In the genomic region with DNA sequence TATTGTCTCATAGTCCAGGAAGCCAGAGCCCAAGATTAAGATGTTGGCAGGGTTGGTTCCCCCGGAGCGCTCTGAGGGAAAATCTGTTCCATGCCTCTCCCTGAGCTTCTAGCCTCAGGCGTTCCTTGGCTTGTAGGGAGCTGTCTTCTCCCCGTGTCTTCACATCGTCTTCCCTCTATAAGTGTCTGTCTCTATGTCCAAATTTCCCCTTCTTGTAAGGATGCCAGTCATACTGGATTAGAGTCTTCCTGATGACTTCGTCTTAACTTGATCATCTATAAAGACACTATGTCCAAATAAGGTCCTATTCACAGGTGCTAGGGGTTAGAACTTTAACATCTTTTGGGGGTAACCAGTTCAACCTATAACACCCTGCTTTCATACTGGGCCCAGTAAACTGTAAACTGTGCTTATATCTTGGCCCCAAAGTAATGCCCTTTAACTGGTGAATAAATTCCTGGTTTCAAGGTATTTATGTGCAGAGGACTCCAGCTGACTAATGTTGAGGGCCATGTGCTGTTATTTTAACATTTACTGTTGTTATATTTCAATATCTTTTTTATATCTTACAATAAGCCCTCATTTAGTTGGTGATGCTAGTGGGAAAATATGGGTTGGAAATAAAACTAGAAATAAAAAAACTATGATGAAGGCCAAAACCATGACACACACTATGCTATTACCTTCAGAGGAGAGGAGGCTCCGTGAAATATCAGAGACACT, we compare ENCODE assay signal across 19 cellular contexts.
DNase-seq lines count a peak whose midpoint lies in the region; ATAC-seq, FAIRE-seq and TF ChIP-seq lines count a peak whose summit lies in the region.
"Had no signal": no experiment of that assay in that cellular context is flagged by ENCODE, and none has a peak within 500 bp of the region (broad histone marks: within the 10 kb centered on the region; RNA-seq: fewer than 3 reads in every experiment).

No MANE protein-coding gene starts in this region.

- no peaks in the 10 kb centered on the region for H3K79me1 ChIP-seq in IMR-90 (ENCODE audit: low read depth in 1 of 2, low read length in 2 of 2)

- H3K79me2 ChIP-seq in osteoblast (ENCODE audit: insufficient read depth, low read length), result no peaks in the 10 kb centered on the region

- H3K56ac ChIP-seq in IMR-90 (ENCODE audit: extremely low read depth, insufficient read depth, low read length), result no peak overlapping the region

- no peak overlapping the region for H3K4me2 ChIP-seq in IMR-90 (ENCODE audit: low read depth, low read length)
- peak overlapping the region; percentile 51 for H3K4me2 ChIP-seq in osteoblast (ENCODE audit: insufficient read depth, low read length)

- CTCF ChIA-PET in BJ (lab: Yijun Ruan, JAX), result interaction anchor here (1.2 kb wide), 1 partner anchor 17 kb away, joined by 3 read pairs; no protein-coding TSS in a partner anchor
- CTCF ChIA-PET in IMR-90 (lab: Yijun Ruan, JAX), result interaction anchor here (0.8 to 1.2 kb wide), 2 partner anchors 17 to 20 kb away, joined by 3 read pairs; no protein-coding TSS in a partner anchor

- H2BK20ac ChIP-seq in IMR-90 (ENCODE audit: low read depth, low read length), result peak overlapping the region; percentile 54; the same call in 1 of the 2 replicates

- peak overlapping the region; percentile 76 for H2BK5ac ChIP-seq in IMR-90 (ENCODE audit: low read depth, low read length, poor library complexity, severe bottlenecking)

- no peak for TF ChIP-seq RAD21 in IMR-90 (IDR thresholded peaks at IDR 0.05; ENCODE audit: low read length)

- no TSS peak for BruUV-seq in IMR-90 (replicated peaks; lab: Mats Ljungman, UMichigan)

- H3K27me3 ChIP-seq in BJ (ENCODE audit: control insufficient read depth, insufficient read depth, low read length) (no peaks in the 10 kb centered on the region), IMR-90 (ENCODE audit: control insufficient read depth, insufficient read depth, low read length) (no peaks in the 10 kb centered on the region), osteoblast (ENCODE audit: insufficient read depth, low read length) (no peaks in the 10 kb centered on the region)

- H4K91ac ChIP-seq in IMR-90 (ENCODE audit: insufficient read depth, low read depth, low read length), result peak overlapping the region; percentile 41; the same call in 1 of the 2 replicates

- peak overlapping the region; percentile 33; the same call in 1 of the 2 replicates for H2AK5ac ChIP-seq in IMR-90 (ENCODE audit: low read depth, low read length)

- POLR2A ChIA-PET in BJ (lab: Charles Lee), result interaction anchor here (0.6 kb wide), 2 partner anchors 49 to 694 kb away, joined by 3 to 10 read pairs; no protein-coding TSS in a partner anchor
- POLR2A ChIA-PET in IMR-90 (lab: Charles Lee; ENCODE audit: unreplicated experiment), result no interaction called here

- no peak overlapping the region for H3K9ac ChIP-seq in IMR-90 (ENCODE audit: low read depth, low read length)

- H4K5ac ChIP-seq in IMR-90 (ENCODE audit: low read depth, low read length), result no peak overlapping the region

- in situ Hi-C loops in IMR-90 (cut with MboI; ENCODE audit: low sequenced_read_pairs), result no loop called here

- H4K20me1 ChIP-seq in IMR-90 (ENCODE audit: insufficient read depth, low read length) (no peaks in the 10 kb centered on the region), osteoblast (ENCODE audit: insufficient read depth, low read length) (no peaks in the 10 kb centered on the region)

- no peaks in the 10 kb centered on the region for H3K9me3 ChIP-seq in IMR-90 (ENCODE audit: control insufficient read depth, insufficient read depth, low read length)
- H3K9me3 ChIP-seq in osteoblast (ENCODE audit: low read depth, low read length), result no peaks in the 10 kb centered on the region

- H3K27ac Mint-ChIP-seq in chondrocyte (ENCODE audit: unreplicated experiment), result peak overlapping the region; percentile 90
- H3K27ac Mint-ChIP-seq: B cell, H9 had no signal

- intact Hi-C loops in IMR-90 (cut with micrococcal nuclease), result no loop called here

- H3K4me3 ChIP-seq in BJ (ENCODE audit: low read depth, low read length), result no peak overlapping the region
- no peak overlapping the region for H3K4me3 ChIP-seq in IMR-90 (ENCODE audit: insufficient read depth, low read depth, low read length)
- peak overlapping the region; percentile 9 for H3K4me3 ChIP-seq in osteoblast (ENCODE audit: insufficient read depth, low read length)

- no peak overlapping the region for H4K8ac ChIP-seq in IMR-90 (ENCODE audit: low read depth in 2 of 2, low read length in 2 of 2)

- no peak for TF ChIP-seq POLR2A in IMR-90 (IDR thresholded peaks at IDR 0.05; ENCODE audit: low read depth, low read length)

- no peak overlapping the region for H3K23ac ChIP-seq in IMR-90 (ENCODE audit: low read depth, low read length)

- FAIRE-seq in D721Med (lab: Jason Lieb, UNC), result no peak
- FAIRE-seq: GM18507 had no signal

- H3K4me3 Mint-ChIP-seq in chondrocyte (ENCODE audit: unreplicated experiment), result no peak overlapping the region
- H3K4me3 Mint-ChIP-seq: B cell; CD4-positive, alpha-beta memory T cell; H9 had no signal

- no peaks in the 10 kb centered on the region for H3K36me3 Mint-ChIP-seq in chondrocyte (ENCODE audit: low read depth)
- H3K36me3 Mint-ChIP-seq: CD4-positive, alpha-beta memory T cell had no signal

- H3K18ac ChIP-seq in IMR-90 (ENCODE audit: low read depth, low read length), result peak overlapping the region; percentile 3; the same call in 1 of the 2 replicates

- no peak overlapping the region for H3K14ac ChIP-seq in IMR-90 (replicated peaks; ENCODE audit: low read depth, low read length)

- TF ChIP-seq CTCF in BJ (IDR thresholded peaks at IDR 0.05; ENCODE audit: insufficient read depth, low read depth, low read length) (no peak), IMR-90 (conservative IDR thresholded peaks at IDR 0.05; ENCODE audit: low read depth, low read length) (no peak), chondrocyte (IDR thresholded peaks at IDR 0.05) (no peak), osteoblast (IDR thresholded peaks at IDR 0.05; ENCODE audit: extremely low read depth, low read depth, low read length) (no peak), D721Med (IDR thresholded peaks at IDR 0.05; ENCODE audit: insufficient read depth, missing control alignments) (no peak)

- peak overlapping the region; percentile 46 for H2AFZ ChIP-seq in IMR-90 (replicated peaks; ENCODE audit: low read length, poor library complexity)
- peak overlapping the region; percentile 36 for H2AFZ ChIP-seq in osteoblast (ENCODE audit: low read length)

- no peaks in the 10 kb centered on the region for H3K9me3 Mint-ChIP-seq in chondrocyte (ENCODE audit: low read depth)

- ATAC-seq in IMR-90 (ENCODE audit: low read depth), result peak; percentile 4; the same call in 1 of the 2 replicates

- H2BK15ac ChIP-seq in IMR-90 (ENCODE audit: low read depth, low read length), result no peak overlapping the region

- H2BK120ac ChIP-seq in IMR-90 (ENCODE audit: low read depth, low read length), result peak overlapping the region; percentile 71; the same call in 1 of the 2 replicates

- no peaks in the 10 kb centered on the region for H3K27me3 Mint-ChIP-seq in chondrocyte (ENCODE audit: low read depth)

- dilution Hi-C loops in IMR-90 (cut with HindIII; ENCODE audit: low sequenced_read_pairs, unreplicated experiment), result no loop called here

- DNase-seq in BJ (ENCODE audit: low read depth), result peak; percentile 71
- no peak for DNase-seq in IMR-90
- DNase-seq in chondrocyte (ENCODE audit: low spot score), result no peak
- no peak for DNase-seq in osteoblast (ENCODE audit: insufficient read length, low spot score, missing footprints)
- no peak for DNase-seq in activated CD4-positive, alpha-beta T cell treated with anti-CD3 and anti-CD28 coated beads, Interleukin-2, amount 50 U/mL, for 4 hours
- no peak for DNase-seq in NCI-H1417 treated with DMSO at 0.1 percent for 48 hours (lab: John Stamatoyannopoulos, UW)
- no peak for DNase-seq in D721Med (ENCODE audit: insufficient read length, low spot score)
- no peak for DNase-seq in middle frontal gyrus (ENCODE audit: extremely low spot score, low spot score)
- DNase-seq: CD4-positive, alpha-beta memory T cell; H9; KBM-7; NCI-H1092 treated with DMSO at 0.1 percent for 48 hours; NCI-H187; NCI-H446 treated with DMSO at 0.1 percent for 48 hours; NCI-H748 treated with DMSO at 0.1 percent for 48 hours; Right ventricle myocardium superior had no signal

- H3K9me1 ChIP-seq in IMR-90 (ENCODE audit: insufficient read depth, low read length), result peaks cover 10% of the 10 kb centered on the region

- H3K4me1 Mint-ChIP-seq in chondrocyte (ENCODE audit: low read depth), result peaks cover 38% of the 10 kb centered on the region

- H3K4me1 ChIP-seq in IMR-90 (ENCODE audit: control insufficient read depth, insufficient read depth, low read length) (peaks cover 10% of the 10 kb centered on the region), osteoblast (ENCODE audit: insufficient read depth, low read length) (peaks cover 38% of the 10 kb centered on the region)

- H3K27ac ChIP-seq in IMR-90 (ENCODE audit: insufficient read depth, low read length) (no peak overlapping the region), osteoblast (ENCODE audit: low read depth, low read length) (peak overlapping the region; percentile 93)
- H3K27ac ChIP-seq: HL-60 had no signal

- H3K36me3 ChIP-seq in BJ (ENCODE audit: control insufficient read depth, insufficient read depth, low read length) (no peaks in the 10 kb centered on the region), IMR-90 (ENCODE audit: control insufficient read depth, insufficient read depth, low read length) (no peaks in the 10 kb centered on the region), osteoblast (ENCODE audit: insufficient read depth, low read length) (no peaks in the 10 kb centered on the region)

- no peak overlapping the region for H2AK9ac ChIP-seq in IMR-90 (replicated peaks; ENCODE audit: low read depth, low read length, poor library complexity)

- peak overlapping the region; percentile 59; the same call in 1 of the 2 replicates for H3K4ac ChIP-seq in IMR-90 (ENCODE audit: low read depth, low read length)

- WGBS in IMR-90 (ENCODE audit: extremely low coverage in 2 of 2, insufficient read length in 1 of 2), 2 experiments, result no CpG with 5 or more reads among the region's 7 CpGs

TF ChIP-seq in IMR-90, 13 proteins besides CTCF, POLR2A, EP300 and RAD21:
- TF ChIP-seq, protein P1, sequence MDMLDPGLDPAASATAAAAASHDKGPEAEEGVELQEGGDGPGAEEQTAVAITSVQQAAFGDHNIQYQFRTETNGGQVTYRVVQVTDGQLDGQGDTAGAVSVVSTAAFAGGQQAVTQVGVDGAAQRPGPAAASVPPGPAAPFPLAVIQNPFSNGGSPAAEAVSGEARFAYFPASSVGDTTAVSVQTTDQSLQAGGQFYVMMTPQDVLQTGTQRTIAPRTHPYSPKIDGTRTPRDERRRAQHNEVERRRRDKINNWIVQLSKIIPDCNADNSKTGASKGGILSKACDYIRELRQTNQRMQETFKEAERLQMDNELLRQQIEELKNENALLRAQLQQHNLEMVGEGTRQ (IDR thresholded peaks at IDR 0.05; ENCODE audit: low read depth, low read length), result no peak
- TF ChIP-seq CEBPB (IDR thresholded peaks at IDR 0.05; ENCODE audit: low read depth, low read length) (no peak), MXI1 (IDR thresholded peaks at IDR 0.05; ENCODE audit: borderline replicate concordance, low read depth, low read length) (no peak), SMC3 (IDR thresholded peaks at IDR 0.05; ENCODE audit: low read depth, low read length) (no peak), MAZ (IDR thresholded peaks at IDR 0.05; ENCODE audit: borderline replicate concordance, low read depth, low read length) (no peak), BHLHE40 (IDR thresholded peaks at IDR 0.05; ENCODE audit: low read depth, low read length) (no peak)
TF ChIP-seq in IMR-90: peak in this region for 0.
